8 cellular contexts compared by ENCODE assay signal in the genomic region with DNA sequence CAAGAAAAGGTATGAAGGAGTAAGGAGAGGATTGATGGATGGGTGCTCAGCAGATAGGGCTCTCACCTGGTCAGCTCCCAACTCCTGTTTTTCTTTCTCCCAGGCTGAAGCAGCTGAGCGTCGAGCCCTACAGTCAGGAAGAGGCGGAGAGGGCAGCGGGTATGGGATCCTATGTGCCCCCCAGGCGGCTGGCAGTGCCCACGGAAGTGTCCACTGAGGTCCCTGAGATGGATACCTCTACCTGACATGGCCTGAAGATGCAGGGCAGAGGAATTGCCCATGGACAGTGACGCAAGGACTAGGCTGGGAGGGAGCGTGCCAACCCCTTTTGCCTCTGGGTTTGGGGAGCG. TPM values are rescaled to one million over a fixed set of nuclear protein-coding genes. Genes with fewer than 3 reads are reported as not detected.
DNase-seq lines count a peak whose midpoint lies in the region; ATAC-seq and TF ChIP-seq lines count a peak whose summit lies in the region.

No MANE protein-coding gene starts in this region.

- H3K79me2 ChIP-seq in DOHH2 (ENCODE audit: control insufficient read depth, low read length), result peaks cover 20% of the 10 kb centered on the region
- H3K79me2 ChIP-seq in trophoblast cell (ENCODE audit: control insufficient read depth, insufficient read depth, low read length, poor library complexity), result peaks cover 5% of the 10 kb centered on the region

- peaks cover 3% of the 10 kb centered on the region; the same call in 1 of the 2 replicates for H3F3A ChIP-seq in DOHH2 (ENCODE audit: control insufficient read depth, insufficient read depth)

- H2BK12ac ChIP-seq in trophoblast cell (ENCODE audit: low read length), result no peak overlapping the region

- ATAC-seq in HG02678 (IDR thresholded peaks at IDR 0.05; ENCODE audit: unreplicated experiment), result no peak

- H4K91ac ChIP-seq in trophoblast cell (ENCODE audit: low read depth, low read length), result peak overlapping the region; percentile 5

- H3K27ac ChIP-seq in DOHH2 (ENCODE audit: low read depth, low read length) (peak overlapping the region; percentile 22; the same call in 1 of the 2 replicates), SJSA1 (no peak overlapping the region), trophoblast cell (ENCODE audit: low read depth, low read length) (no peak overlapping the region)

- H3K4me3 ChIP-seq in DOHH2 (ENCODE audit: low read length) (peak overlapping the region; percentile 93), SJSA1 (peak overlapping the region; percentile 82), fibroblast of mammary gland (ENCODE audit: control insufficient read depth, low read depth, low read length) (peak overlapping the region; percentile 76), trophoblast cell (ENCODE audit: low read depth, low read length) (peak overlapping the region; percentile 82)

- DNase-seq in SJSA1 (ENCODE audit: low read depth in 1 of 2, low spot score in 2 of 2), result no peak
- DNase-seq in fibroblast of mammary gland (ENCODE audit: low read depth), result no peak
- no peak for DNase-seq in trophoblast cell
- DNase-seq in AG20443 (ENCODE audit: low spot score), result no peak
- no peak for DNase-seq in SIG-M5 treated with dmso at 0.1 percent for 504 hours (lab: John Stamatoyannopoulos, UW; ENCODE audit: unreplicated experiment)
- DNase-seq in mesenteric fat pad (ENCODE audit: low spot score), result no peak

- H3K18ac ChIP-seq in trophoblast cell (ENCODE audit: low read length), result no peak overlapping the region

- H3K9me2 ChIP-seq in DOHH2 (replicated peaks; ENCODE audit: control insufficient read depth, low read length), result no peaks in the 10 kb centered on the region

- no peak overlapping the region for H3K23ac ChIP-seq in trophoblast cell (ENCODE audit: low read length)

- H3K4me2 ChIP-seq in DOHH2 (ENCODE audit: low read length), result peak overlapping the region; percentile 89
- peak overlapping the region; percentile 74 for H3K4me2 ChIP-seq in trophoblast cell (ENCODE audit: low read length)

- H3K36me3 ChIP-seq in DOHH2 (ENCODE audit: control insufficient read depth, low read length) (peaks cover 22% of the 10 kb centered on the region), SJSA1 (peaks cover 19% of the 10 kb centered on the region), trophoblast cell (ENCODE audit: control insufficient read depth in 1 of 2, insufficient read depth in 2 of 2, low read length in 2 of 2) (peaks cover 8 to 11% of the 10 kb centered on the region in 2 experiments)

- H2BK120ac ChIP-seq in trophoblast cell (ENCODE audit: insufficient read depth, low read length, poor library complexity), result no peak overlapping the region

- peak overlapping the region; percentile 75 for H3K9ac ChIP-seq in trophoblast cell (ENCODE audit: low read length)

- H3K27me3 ChIP-seq in DOHH2 (ENCODE audit: control insufficient read depth, low read length) (no peaks in the 10 kb centered on the region), SJSA1 (replicated peaks) (no peaks in the 10 kb centered on the region), trophoblast cell (ENCODE audit: insufficient read depth, low read length) (no peaks in the 10 kb centered on the region)

- no peaks in the 10 kb centered on the region for H3K9me3 ChIP-seq in DOHH2 (ENCODE audit: control insufficient read depth, insufficient read depth, low read length)
- no peaks in the 10 kb centered on the region for H3K9me3 ChIP-seq in SJSA1 (replicated peaks)
- no peaks in the 10 kb centered on the region for H3K9me3 ChIP-seq in trophoblast cell (ENCODE audit: insufficient read depth, low read depth, low read length)

- H2AFZ ChIP-seq in trophoblast cell (ENCODE audit: insufficient read depth, low read length, poor library complexity), result peak overlapping the region; percentile 11

- no peaks in the 10 kb centered on the region for H4K20me1 ChIP-seq in DOHH2 (ENCODE audit: control insufficient read depth, insufficient read depth, low read depth, low read length)

- peaks cover 14% of the 10 kb centered on the region for H3K4me1 ChIP-seq in DOHH2 (ENCODE audit: control insufficient read depth, low read length)
- peaks cover 20% of the 10 kb centered on the region for H3K4me1 ChIP-seq in SJSA1 (replicated peaks)
- H3K4me1 ChIP-seq in trophoblast cell (ENCODE audit: control insufficient read depth in 1 of 2, insufficient read depth in 2 of 2, low read length in 2 of 2), result peaks cover 6 to 10% of the 10 kb centered on the region in 2 experiments

- no peak overlapping the region for H3K14ac ChIP-seq in trophoblast cell (ENCODE audit: low read length)

- H3K4ac ChIP-seq in trophoblast cell (ENCODE audit: low read depth, low read length), result peak overlapping the region; percentile 37

- no peak overlapping the region for H2BK5ac ChIP-seq in trophoblast cell (ENCODE audit: low read depth, low read length, poor library complexity)

- H2AK5ac ChIP-seq in trophoblast cell (ENCODE audit: low read length), result peak overlapping the region; percentile 52

- H4K8ac ChIP-seq in trophoblast cell (ENCODE audit: low read depth, low read length), result peak overlapping the region; percentile 90

- WGBS in trophoblast cell (ENCODE audit: extremely low coverage, insufficient coverage, insufficient read length), result no CpG with 5 or more reads among the region's 9 CpGs

- no peak for TF ChIP-seq CTCF in DOHH2 (IDR thresholded peaks at IDR 0.05; ENCODE audit: low read depth, low read length, poor library complexity, severe bottlenecking)
- no peak for TF ChIP-seq CTCF in fibroblast of mammary gland (conservative IDR thresholded peaks at IDR 0.05; ENCODE audit: control insufficient read depth, insufficient read depth, low read depth, low read length)

- H3K79me1 ChIP-seq in trophoblast cell (ENCODE audit: low read length), result peaks cover 7% of the 10 kb centered on the region

- no peak overlapping the region for H4K12ac ChIP-seq in trophoblast cell (ENCODE audit: low read depth, low read length)

RNA-seq across cellular contexts. Expression of a gene that starts 0.7 kb away (rescaled TPM):
- total RNA-seq in SJSA1 (2014; rRNA removed; shearing (Covaris generic)), result 23.4 and 34.9 TPM in 2 replicates
- 39.8 and 44.2 TPM in 2 replicates for polyA plus RNA-seq in trophoblast cell (2013)
- 32.7 TPM for total RNA-seq in mesenteric fat pad

RNA-seq across cellular contexts. Expression of a gene that starts 1.2 kb away (rescaled TPM):
- total RNA-seq in SJSA1 (2014; rRNA removed; shearing (Covaris generic)), result 0.24 TPM in 1 of 2 replicates, not detected in the other
- polyA plus RNA-seq in trophoblast cell (2013), result not detected in 2 replicates
- not detected for total RNA-seq in mesenteric fat pad

RNA-seq across cellular contexts. Expression of a gene that starts 1.7 kb away (rescaled TPM):
- total RNA-seq in SJSA1 (2014; rRNA removed; shearing (Covaris generic)), result not detected in 2 replicates
- not detected in 2 replicates for polyA plus RNA-seq in trophoblast cell (2013)
- total RNA-seq in mesenteric fat pad, result not detected

RNA-seq across cellular contexts. Expression of a gene that starts 6.8 kb away (rescaled TPM):
- 0.50 TPM in 1 of 2 replicates, not detected in the other for total RNA-seq in SJSA1 (2014; rRNA removed; shearing (Covaris generic))
- 16.1 and 16.5 TPM in 2 replicates for polyA plus RNA-seq in trophoblast cell (2013)
- 1.7 TPM for total RNA-seq in mesenteric fat pad

RNA-seq across cellular contexts. Expression of a gene that starts 11.6 kb away (rescaled TPM):
- not detected in 2 replicates for total RNA-seq in SJSA1 (2014; rRNA removed; shearing (Covaris generic))
- polyA plus RNA-seq in trophoblast cell (2013), result 0.39 and 0.53 TPM in 2 replicates
- 6.3 TPM for total RNA-seq in mesenteric fat pad
